Comparison of ENCODE assay signal across 22 cellular contexts in the genomic region with DNA sequence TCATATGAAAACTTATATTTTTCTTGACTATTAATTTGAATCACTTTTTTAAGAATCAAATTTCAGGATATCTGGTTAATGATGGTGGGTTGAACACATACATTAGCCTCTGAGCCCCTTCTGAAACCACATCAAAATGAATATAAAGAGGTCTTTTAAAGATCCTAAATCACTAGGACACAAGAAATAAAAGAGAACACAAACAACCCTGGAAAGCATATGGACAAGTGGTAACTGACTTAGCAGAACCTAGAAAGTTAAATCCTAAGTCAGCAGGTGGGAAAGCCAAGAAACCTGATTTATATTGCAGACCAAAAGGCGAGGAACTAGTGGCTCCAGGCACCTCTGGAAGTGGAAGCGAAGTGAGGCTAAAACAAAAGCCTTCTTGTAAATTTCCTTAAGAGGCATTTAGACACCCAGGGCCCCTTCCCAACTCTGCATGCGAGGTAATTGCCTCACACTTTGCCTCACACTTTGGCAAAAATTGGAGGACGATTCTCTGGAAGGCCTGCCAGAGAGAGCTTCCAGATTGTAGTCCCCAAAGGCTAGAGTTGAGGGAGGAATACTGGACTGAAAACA.
"Had no signal": no experiment of that assay in that cellular context is flagged by ENCODE, and none has a peak within 500 bp of the region (broad histone marks: within the 10 kb centered on the region; RNA-seq: fewer than 3 reads in every experiment).

No MANE protein-coding gene starts in this region.

- H3K27me3 ChIP-seq: brain microvascular endothelial cell, MG63 had no signal

- H3K4me2 ChIP-seq: PC-9 had no signal

- H3K9me3 ChIP-seq: MG63 had no signal

- DNase-seq: activated CD4-positive, alpha-beta memory T cell treated with anti-CD3 and anti-CD28 coated beads, Interleukin-2, amount 10 ng/mL, durations not matched to agents 7 days and 5 days; activated CD4-positive, alpha-beta T cell treated with anti-CD3 and anti-CD28 coated beads for 36 hours; activated CD4-positive, alpha-beta T cell treated with anti-CD3 and anti-CD28 coated beads, Interleukin-2, amount 50 U/mL, for 1 hour; activated gamma-delta T cell; activated naive CD4-positive, alpha-beta T cell treated with anti-CD3 and anti-CD28 coated beads for 36 hours; activated T-cell treated with anti-CD3 and anti-CD28 coated beads for 4 hours; activated T-cell treated with anti-CD3 and anti-CD28 coated beads, Interleukin-2, amount 50 U/mL, for 48 hours; amygdala; brain microvascular endothelial cell; MG63; MV-4-11; NCI-H1092 treated with DMSO at 0.1 percent for 48 hours; NCI-H1417 treated with DMSO at 0.1 percent for 48 hours; NCI-H2029; NCI-H2107; NK-92 treated with Interleukin-12 subunit alpha and Interleukin-12 subunit beta, amount 100 ng/mL, for 24 hours; PC-9; SIG-M5; T-cell; T-helper 2 cell; T1000 had no signal

- H3K4me3 ChIP-seq: MG63, PC-9, SK-N-MC had no signal

- H3K36me3 ChIP-seq: brain microvascular endothelial cell, MG63 had no signal

- H2AFZ ChIP-seq: PC-9 had no signal

- H3K27ac ChIP-seq: brain microvascular endothelial cell, PC-9, SK-N-MC had no signal
